In the genomic region with DNA sequence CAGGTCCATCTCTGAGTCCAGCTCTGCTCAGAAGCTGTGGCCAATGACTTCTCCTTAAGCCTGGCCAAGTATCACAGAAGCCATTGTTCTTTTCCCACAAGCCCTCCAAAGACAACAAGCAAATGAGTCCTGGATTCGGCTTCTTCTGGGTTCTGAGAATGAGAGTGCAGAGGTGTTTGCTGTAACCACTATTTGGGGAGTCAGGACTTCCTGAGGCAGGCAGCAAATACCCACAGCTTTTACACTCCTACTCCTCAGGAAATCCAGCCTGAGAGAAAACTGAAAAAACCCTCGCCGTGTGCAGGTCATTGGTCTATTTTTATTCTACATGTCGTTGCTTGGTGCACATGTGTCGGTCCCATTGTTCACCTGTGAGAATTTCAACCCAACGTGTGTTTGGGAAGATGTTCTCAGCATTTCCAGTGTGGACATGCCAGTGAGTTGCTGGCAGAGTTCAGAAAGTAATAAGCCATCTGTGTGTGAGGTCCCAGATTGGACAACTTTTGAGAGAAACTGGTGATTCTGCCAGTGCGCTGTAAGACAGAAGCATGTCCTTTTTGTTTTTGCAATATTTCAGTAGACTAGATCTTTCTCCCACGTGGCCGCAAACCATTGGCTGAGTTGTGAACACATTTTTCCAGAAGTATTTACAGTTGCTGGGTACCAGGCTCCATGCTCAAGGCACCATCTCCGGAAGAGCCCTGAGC, we compare ENCODE assay signal across 10 cellular contexts.
A peak's percentile ranks its signal among the peaks of the same experiment; 100 is the strongest.
DNase-seq lines count a peak whose midpoint lies in the region; ATAC-seq and TF ChIP-seq lines count a peak whose summit lies in the region.
"Had no signal": no experiment of that assay in that cellular context is flagged by ENCODE, and none has a peak within 500 bp of the region (broad histone marks: within the 10 kb centered on the region; RNA-seq: fewer than 3 reads in every experiment).

No MANE protein-coding gene starts in this region.

- ATAC-seq in GM19043 (IDR thresholded peaks at IDR 0.05; ENCODE audit: low read depth, unreplicated experiment) (peak; percentile 54), IMR-90 (ENCODE audit: low read depth) (no peak), HG02970 (IDR thresholded peaks at IDR 0.05; ENCODE audit: low FRiP score, unreplicated experiment) (no peak), GM18909 (IDR thresholded peaks at IDR 0.05; ENCODE audit: poor library complexity, unreplicated experiment) (no peak), GM19452 (IDR thresholded peaks at IDR 0.05; ENCODE audit: unreplicated experiment) (no peak)

- no peak overlapping the region for H2AK9ac ChIP-seq in IMR-90 (replicated peaks; ENCODE audit: low read depth, low read length, poor library complexity)

- H4K5ac ChIP-seq in IMR-90 (ENCODE audit: low read depth, low read length) = 0 out of 2 replicates have a peak overlapping the region, but pooled peaks have one; percentile 10

- no peak overlapping the region for H3K23ac ChIP-seq in IMR-90 (ENCODE audit: low read depth, low read length)

- no peak for TF ChIP-seq CTCF in IMR-90 (conservative IDR thresholded peaks at IDR 0.05; ENCODE audit: low read depth, low read length)

- H2BK5ac ChIP-seq in IMR-90 (ENCODE audit: low read depth, low read length, poor library complexity, severe bottlenecking) = no peak overlapping the region

- POLR2A ChIA-PET in IMR-90 (lab: Charles Lee; ENCODE audit: unreplicated experiment) = interaction anchor here (1.2 kb wide), 1 partner anchor 25 kb away, joined by 4 read pairs; no protein-coding TSS in a partner anchor

- peak overlapping the region; percentile 25; the same call in 1 of the 2 replicates for H3K14ac ChIP-seq in IMR-90 (replicated peaks; ENCODE audit: low read depth, low read length)

- H3K27me3 ChIP-seq in BLaER1 (no peaks in the 10 kb centered on the region), IMR-90 (ENCODE audit: control insufficient read depth, insufficient read depth, low read length) (no peaks in the 10 kb centered on the region)

- no peak overlapping the region; the same call in 1 of the 2 replicates for H3K18ac ChIP-seq in IMR-90 (ENCODE audit: low read depth, low read length)

- DNase-seq in IMR-90 (no peak), astrocyte of the hippocampus (ENCODE audit: low read depth, low spot score) (peak; percentile 20), retina (no peak)
- DNase-seq: NCI-H1694 had no signal

- peak overlapping the region; percentile 90 for H2AK5ac ChIP-seq in IMR-90 (ENCODE audit: low read depth, low read length)

- H3K79me1 ChIP-seq in IMR-90 (ENCODE audit: low read depth in 1 of 2, low read length in 2 of 2) = no peaks in the 10 kb centered on the region

- H3K4me2 ChIP-seq in BLaER1 (0 out of 2 replicates have a peak overlapping the region, but pooled peaks have one; percentile 12), IMR-90 (ENCODE audit: low read depth, low read length) (no peak overlapping the region)

- TF ChIP-seq RAD21 in IMR-90 (IDR thresholded peaks at IDR 0.05; ENCODE audit: low read length) = no peak

- H3K9me3 ChIP-seq in BLaER1 (no peaks in the 10 kb centered on the region), IMR-90 (ENCODE audit: control insufficient read depth, insufficient read depth, low read length) (no peaks in the 10 kb centered on the region)

- CTCF ChIA-PET in IMR-90 (lab: Yijun Ruan, JAX) = interaction anchor here (0.6 to 1.7 kb wide), 11 partner anchors 14 to 740 kb away, joined by 3 to 8 read pairs (median 3); a partner anchor contains a TSS

- no peaks in the 10 kb centered on the region for H3K36me3 ChIP-seq in BLaER1
- H3K36me3 ChIP-seq in IMR-90 (ENCODE audit: control insufficient read depth, insufficient read depth, low read length) = no peaks in the 10 kb centered on the region

- BruUV-seq in IMR-90 (replicated peaks; lab: Mats Ljungman, UMichigan) = no TSS peak

- H4K20me1 ChIP-seq in BLaER1 (no peaks in the 10 kb centered on the region), IMR-90 (ENCODE audit: insufficient read depth, low read length) (no peaks in the 10 kb centered on the region)

- peak overlapping the region; percentile 87 for H2BK20ac ChIP-seq in IMR-90 (ENCODE audit: low read depth, low read length)

- peak overlapping the region; percentile 34 for H4K91ac ChIP-seq in IMR-90 (ENCODE audit: insufficient read depth, low read depth, low read length)

- no peak overlapping the region for H2AFZ ChIP-seq in IMR-90 (replicated peaks; ENCODE audit: low read length, poor library complexity)

- H3K56ac ChIP-seq in IMR-90 (ENCODE audit: extremely low read depth, insufficient read depth, low read length) = no peak overlapping the region

- H4K8ac ChIP-seq in IMR-90 (ENCODE audit: low read depth in 2 of 2, low read length in 2 of 2) = peak overlapping the region in 1 of 2 experiments; percentile 69; a peak in 2 of 4 replicates

- H3K27ac ChIP-seq in BLaER1 (no peak overlapping the region), IMR-90 (ENCODE audit: insufficient read depth, low read length) (no peak overlapping the region)
- H3K27ac ChIP-seq: epithelial cell of prostate had no signal

- peaks cover 7% of the 10 kb centered on the region; the same call in 1 of the 2 replicates for H3K4me1 ChIP-seq in BLaER1
- H3K4me1 ChIP-seq in IMR-90 (ENCODE audit: control insufficient read depth, insufficient read depth, low read length) = peaks cover 16% of the 10 kb centered on the region

- no peak overlapping the region for H3K4me3 ChIP-seq in BLaER1
- H3K4me3 ChIP-seq in IMR-90 (ENCODE audit: insufficient read depth, low read depth, low read length) = no peak overlapping the region

- dilution Hi-C loops in IMR-90 (cut with HindIII; ENCODE audit: low sequenced_read_pairs, unreplicated experiment) = no loop called here

- H2BK15ac ChIP-seq in IMR-90 (ENCODE audit: low read depth, low read length) = peak overlapping the region; percentile 61; the same call in 2 of the 3 replicates

- 83% methylated on average over 6 of the region's 10 CpGs; no CpG with 5 or more reads in 1 of the 2 experiments for WGBS in IMR-90 (ENCODE audit: extremely low coverage in 2 of 2, insufficient read length in 1 of 2), 2 experiments

- H2BK120ac ChIP-seq in IMR-90 (ENCODE audit: low read depth, low read length) = peak overlapping the region; percentile 93

- H3K9ac ChIP-seq in BLaER1 (no peak overlapping the region), IMR-90 (ENCODE audit: low read depth, low read length) (no peak overlapping the region)

- no peak for TF ChIP-seq POLR2A in IMR-90 (IDR thresholded peaks at IDR 0.05; ENCODE audit: low read depth, low read length)

- in situ Hi-C loops in IMR-90 (cut with MboI; ENCODE audit: low sequenced_read_pairs) = no loop called here

- intact Hi-C loops in IMR-90 (cut with micrococcal nuclease) = loop anchor here (10.0 kb wide), 3 partner anchors 384 to 744 kb away; no protein-coding TSS in a partner anchor

- H3K9me1 ChIP-seq in IMR-90 (ENCODE audit: insufficient read depth, low read length) = peaks cover 19% of the 10 kb centered on the region

- peak overlapping the region; percentile 22 for H3K4ac ChIP-seq in IMR-90 (ENCODE audit: low read depth, low read length)

TF ChIP-seq in IMR-90, 13 proteins besides CTCF, POLR2A, EP300 and RAD21:
- TF ChIP-seq CEBPB (IDR thresholded peaks at IDR 0.05; ENCODE audit: low read depth, low read length) = no peak
- TF ChIP-seq CHD1 (IDR thresholded peaks at IDR 0.05; ENCODE audit: low read depth, low read length) = no peak
- TF ChIP-seq RFX5 (IDR thresholded peaks at IDR 0.05; ENCODE audit: low read depth, low read length) = no peak
- no peak for TF ChIP-seq SMC3 (IDR thresholded peaks at IDR 0.05; ENCODE audit: low read depth, low read length)
- TF ChIP-seq MAZ (IDR thresholded peaks at IDR 0.05; ENCODE audit: borderline replicate concordance, low read depth, low read length) = no peak
- TF ChIP-seq, protein P1, sequence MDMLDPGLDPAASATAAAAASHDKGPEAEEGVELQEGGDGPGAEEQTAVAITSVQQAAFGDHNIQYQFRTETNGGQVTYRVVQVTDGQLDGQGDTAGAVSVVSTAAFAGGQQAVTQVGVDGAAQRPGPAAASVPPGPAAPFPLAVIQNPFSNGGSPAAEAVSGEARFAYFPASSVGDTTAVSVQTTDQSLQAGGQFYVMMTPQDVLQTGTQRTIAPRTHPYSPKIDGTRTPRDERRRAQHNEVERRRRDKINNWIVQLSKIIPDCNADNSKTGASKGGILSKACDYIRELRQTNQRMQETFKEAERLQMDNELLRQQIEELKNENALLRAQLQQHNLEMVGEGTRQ (IDR thresholded peaks at IDR 0.05; ENCODE audit: low read depth, low read length) = no peak
- no peak for TF ChIP-seq NFE2L2 (IDR thresholded peaks at IDR 0.05; ENCODE audit: low read depth, low read length)
- TF ChIP-seq RCOR1 (IDR thresholded peaks at IDR 0.05; ENCODE audit: insufficient replicate concordance, low read length) = no peak
- no peak for TF ChIP-seq MXI1 (IDR thresholded peaks at IDR 0.05; ENCODE audit: borderline replicate concordance, low read depth, low read length)
- TF ChIP-seq, protein P2, sequence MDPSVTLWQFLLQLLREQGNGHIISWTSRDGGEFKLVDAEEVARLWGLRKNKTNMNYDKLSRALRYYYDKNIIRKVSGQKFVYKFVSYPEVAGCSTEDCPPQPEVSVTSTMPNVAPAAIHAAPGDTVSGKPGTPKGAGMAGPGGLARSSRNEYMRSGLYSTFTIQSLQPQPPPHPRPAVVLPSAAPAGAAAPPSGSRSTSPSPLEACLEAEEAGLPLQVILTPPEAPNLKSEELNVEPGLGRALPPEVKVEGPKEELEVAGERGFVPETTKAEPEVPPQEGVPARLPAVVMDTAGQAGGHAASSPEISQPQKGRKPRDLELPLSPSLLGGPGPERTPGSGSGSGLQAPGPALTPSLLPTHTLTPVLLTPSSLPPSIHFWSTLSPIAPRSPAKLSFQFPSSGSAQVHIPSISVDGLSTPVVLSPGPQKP (IDR thresholded peaks at IDR 0.05; ENCODE audit: borderline replicate concordance, low read depth, low read length) = no peak
- TF ChIP-seq MAFK (IDR thresholded peaks at IDR 0.05; ENCODE audit: low read depth, low read length) = no peak
- no peak for TF ChIP-seq FOS (IDR thresholded peaks at IDR 0.05; ENCODE audit: low read depth, low read length)
- no peak for TF ChIP-seq BHLHE40 (IDR thresholded peaks at IDR 0.05; ENCODE audit: low read depth, low read length)
